Comparison of ENCODE assay signal across 28 cellular contexts in genomic region chr7:120802751-120803150, GRCh38. TPM values are rescaled to one million over a fixed set of nuclear protein-coding genes. Genes with fewer than 3 reads are reported as not detected.
"Had no signal": no experiment of that assay in that cellular context is flagged by ENCODE, and none has a peak within 500 bp of the region (broad histone marks: within the 10 kb centered on the region; RNA-seq: fewer than 3 reads in every experiment).

No MANE protein-coding gene starts in this region.

- H3K9me3 ChIP-seq: body of pancreas had no signal

- ATAC-seq: activated CD4-positive, CD25-positive, alpha-beta regulatory T cell treated with anti-CD3 and anti-CD28 coated beads, Interleukin-2, amount 50 U/mL, for 24 hours; activated CD8-positive, alpha-beta T cell treated with anti-CD3 and anti-CD28 coated beads for 36 hours; activated T-cell treated with anti-CD3 and anti-CD28 coated beads, Interleukin-2, amount 50 U/mL, for 4 hours; activated T-helper 17 cell treated with anti-CD3 and anti-CD28 coated beads, Interleukin-2, amount 50 U/mL, for 72 hours; body of pancreas; esophagus mucosa; T-helper 17 cell had no signal

- H3K4me3 ChIP-seq: body of pancreas, coronary artery, dorsolateral prefrontal cortex had no signal

- H3K27me3 ChIP-seq: body of pancreas, dorsolateral prefrontal cortex had no signal

- H3K36me3 ChIP-seq: WERI-Rb-1 had no signal

- H3K27ac ChIP-seq: body of pancreas, coronary artery, dorsolateral prefrontal cortex, WERI-Rb-1 had no signal

- DNase-seq: activated B cell treated with CpG ODN at 0.5 μM for 24 hours; activated CD4-positive, alpha-beta T cell treated with anti-CD3 and anti-CD28 coated beads for 48 hours; activated CD4-positive, alpha-beta T cell treated with anti-CD3 and anti-CD28 coated beads, Interleukin-2, amount 50 U/mL, for 1 hour; activated CD4-positive, alpha-beta T cell treated with anti-CD3 and anti-CD28 coated beads, Interleukin-2, amount 50 U/mL, for 48 hours; activated CD8-positive, alpha-beta memory T cell treated with anti-CD3 and anti-CD28 coated beads for 24 hours; activated CD8-positive, alpha-beta T cell treated with anti-CD3 and anti-CD28 coated beads for 36 hours; activated effector memory CD4-positive, alpha-beta T cell treated with Interleukin-2 at 50 U/mL for 16 hours; activated gamma-delta T cell treated with Interleukin-2 at 50 U/mL for 16 hours; activated naive CD4-positive, alpha-beta T cell treated with anti-CD3 and anti-CD28 coated beads, Interleukin-2, amount 50 U/mL, for 16 hours; activated naive CD4-positive, alpha-beta T cell treated with Interleukin-2 at 50 U/mL for 16 hours; activated T-cell treated with anti-CD3 and anti-CD28 coated beads, Interleukin-2, amount 50 U/mL, for 4 hours; amygdala; aorta; body of pancreas; cerebellar nuclear complex; dorsolateral prefrontal cortex; effector memory CD4-positive, alpha-beta T cell; endodermal cell; foreskin fibroblast; head of caudate nucleus; T-helper 1 cell; T-helper 17 cell; T1000; WERI-Rb-1 had no signal

RNA-seq across cellular contexts. Expression of gene TSPAN12, which starts 55.2 kb away (rescaled TPM):
- total RNA-seq: activated B cell treated with CpG ODN at 0.5 μM for 24 hours; activated CD8-positive, alpha-beta T cell treated with anti-CD3 and anti-CD28 coated beads for 36 hours; activated T-helper 17 cell treated with anti-CD3 and anti-CD28 coated beads, Interleukin-2, amount 50 U/mL, for 72 hours; T-helper 17 cell had no signal
